9 cellular contexts compared by ENCODE assay signal in genomic region chr12:69269736-69270135, GRCh38.
"Had no signal": no experiment of that assay in that cellular context is flagged by ENCODE, and none has a peak within 500 bp of the region (broad histone marks: within the 10 kb centered on the region; RNA-seq: fewer than 3 reads in every experiment).

No MANE protein-coding gene starts in this region.

- H3K4me2 ChIP-seq: KMS-11 had no signal

- DNase-seq: GM23248, GOT3, H7, IMR-90, KBM-7 had no signal

- H2AFZ ChIP-seq: GM23248 had no signal

- H3K27ac ChIP-seq: GM23248, KMS-11 had no signal

- H3K9ac ChIP-seq: GM23248, KMS-11 had no signal

- H3K9me3 ChIP-seq: HAP-1 had no signal

- H3K4me1 ChIP-seq: HAP-1 had no signal

- ATAC-seq: HCT116 had no signal

- FAIRE-seq: HTR-8/SVneo had no signal

- H3K4me3 ChIP-seq: GM23248, HAP-1 had no signal
